Comparison of ENCODE assay signal across 8 cellular contexts in the genomic region with DNA sequence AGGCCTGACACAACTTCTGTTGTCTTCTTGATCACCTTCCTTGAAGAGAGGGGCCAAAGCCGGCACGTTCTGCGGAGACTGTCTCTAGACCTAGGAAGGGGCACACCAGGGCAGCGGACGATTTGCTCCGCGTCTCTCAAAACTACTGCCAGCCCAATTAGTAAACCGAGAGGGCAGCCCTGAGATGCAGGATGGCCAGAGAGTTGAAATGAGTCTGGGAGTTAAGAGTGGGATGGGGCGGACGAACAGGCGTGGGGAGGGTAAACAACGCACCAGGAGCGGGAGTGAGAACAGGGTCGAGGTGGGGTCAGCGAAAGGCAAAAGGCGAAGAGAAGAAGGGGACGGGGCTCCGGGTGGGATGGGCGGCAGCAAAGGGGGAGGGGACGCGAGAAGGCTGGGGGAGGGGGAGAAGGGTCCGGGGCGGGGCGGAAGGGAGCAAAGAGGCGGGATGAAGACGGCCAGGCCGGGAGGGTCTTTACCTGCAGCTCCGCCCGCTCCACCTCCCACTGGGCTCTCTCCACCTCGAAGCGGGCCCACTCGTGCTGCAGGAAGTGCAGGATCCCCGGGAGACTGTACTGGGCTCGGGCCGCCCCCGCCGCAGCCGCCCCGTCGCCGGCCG. TPM values are rescaled to one million over a fixed set of nuclear protein-coding genes. Genes with fewer than 3 reads are reported as not detected.
DNase-seq lines count a peak whose midpoint lies in the region; ATAC-seq and TF ChIP-seq lines count a peak whose summit lies in the region.

No MANE protein-coding gene starts in this region.

- TF ChIP-seq CTCF in GM10266 (IDR thresholded peaks at IDR 0.05; ENCODE audit: control insufficient read depth, insufficient read depth, low read depth, missing control alignments) (no peak), mucosa of descending colon (IDR thresholded peaks at IDR 0.05) (no peak)

- peak overlapping the region; percentile 90 for H3K27ac Mint-ChIP-seq in activated CD4-positive, alpha-beta T cell treated with anti-CD3 and anti-CD28 coated beads, Interleukin-2, amount 10 ng/mL, durations not matched to agents 24 days and 14 days

- peaks cover 2% of the 10 kb centered on the region for H3K27me3 Mint-ChIP-seq in activated CD4-positive, alpha-beta T cell treated with anti-CD3 and anti-CD28 coated beads, Interleukin-2, amount 10 ng/mL, durations not matched to agents 24 days and 14 days

- intact Hi-C loops in activated CD4-positive, alpha-beta T cell treated with anti-CD3 and anti-CD28 coated beads, Interleukin-2, amount 10 ng/mL, durations not matched to agents 24 days and 14 days (cut with micrococcal nuclease) = loop anchor here (2.0 to 5.0 kb wide), 4 partner anchors 44 to 266 kb away; a partner anchor contains a TSS
- intact Hi-C loops in mucosa of descending colon (cut with DNase I, micrococcal nuclease) = no loop called here

- peaks cover 8% of the 10 kb centered on the region for H3K4me1 ChIP-seq in effector memory CD4-positive, alpha-beta T cell (ENCODE audit: control insufficient read depth, insufficient read depth, low read length, poor library complexity, severe bottlenecking)
- peaks cover 13% of the 10 kb centered on the region for H3K4me1 ChIP-seq in mucosa of descending colon (ENCODE audit: low read depth)

- H3K27me3 ChIP-seq in H7 (ENCODE audit: control insufficient read depth, insufficient read depth, low read length) = no peaks in the 10 kb centered on the region
- no peaks in the 10 kb centered on the region for H3K27me3 ChIP-seq in effector memory CD4-positive, alpha-beta T cell (replicated peaks; ENCODE audit: control insufficient read depth, insufficient read depth, low read length, poor library complexity, severe bottlenecking)

- H3K4me1 Mint-ChIP-seq in activated CD4-positive, alpha-beta T cell treated with anti-CD3 and anti-CD28 coated beads, Interleukin-2, amount 10 ng/mL, durations not matched to agents 24 days and 14 days = peaks cover 49% of the 10 kb centered on the region

- peak; percentile 22 for ATAC-seq in mucosa of descending colon
- peak; percentile 7 for ATAC-seq in stimulated activated naive CD8-positive, alpha-beta T cell treated with anti-CD3 and anti-CD28 coated beads, Interleukin-15, Interleukin-2, amounts not matched to agents 100 U/mL and 50 U/mL, for 24 hours

- H3K4me3 Mint-ChIP-seq in activated CD4-positive, alpha-beta T cell treated with anti-CD3 and anti-CD28 coated beads, Interleukin-2, amount 10 ng/mL, durations not matched to agents 24 days and 14 days = peak overlapping the region; percentile 95

- DNase-seq in GM10266 (ENCODE audit: extremely low spot score) (peak; percentile 58), H7 (peak; percentile 92), M059J (ENCODE audit: low read depth) (peak; percentile 34), mucosa of descending colon (peak in 2 of 3 donors; percentile 63 to 86), NCI-H2029 treated with DMSO at 0.1 percent for 48 hours (lab: John Stamatoyannopoulos, UW) (no peak)
- peak; percentile 75 for DNase-seq in activated CD4-positive, alpha-beta T cell treated with anti-CD3 and anti-CD28 coated beads, Interleukin-2, amount 10 ng/mL, durations not matched to agents 24 days and 14 days
- DNase-seq in effector memory CD4-positive, alpha-beta T cell = peak in 2 of 3 donors; percentile 2 to 9
- DNase-seq in stimulated activated naive CD8-positive, alpha-beta T cell treated with anti-CD3 and anti-CD28 coated beads, Interleukin-15, Interleukin-2, amounts not matched to agents 100 U/mL and 50 U/mL, for 24 hours = peak; percentile 62

- H3K27ac ChIP-seq in effector memory CD4-positive, alpha-beta T cell (ENCODE audit: insufficient read depth, low read length, poor library complexity, severe bottlenecking) = peak overlapping the region; percentile 89

- H3K9me3 Mint-ChIP-seq in activated CD4-positive, alpha-beta T cell treated with anti-CD3 and anti-CD28 coated beads, Interleukin-2, amount 10 ng/mL, durations not matched to agents 24 days and 14 days = no peaks in the 10 kb centered on the region

- H3K9me3 ChIP-seq in effector memory CD4-positive, alpha-beta T cell (ENCODE audit: control insufficient read depth, low read length) = no peaks in the 10 kb centered on the region
- no peaks in the 10 kb centered on the region for H3K9me3 ChIP-seq in mucosa of descending colon

- H3K4me3 ChIP-seq in H7 (ENCODE audit: insufficient read depth, low read depth, low read length) (peak overlapping the region; percentile 73), mucosa of descending colon (peak overlapping the region; percentile 95)
- peak overlapping the region; percentile 83 for H3K4me3 ChIP-seq in effector memory CD4-positive, alpha-beta T cell (ENCODE audit: insufficient read depth, low read depth, low read length, poor library complexity, severe bottlenecking)

- no peaks in the 10 kb centered on the region for H3K36me3 ChIP-seq in H7 (replicated peaks; ENCODE audit: control insufficient read depth, insufficient read depth, low read length)
- no peaks in the 10 kb centered on the region for H3K36me3 ChIP-seq in effector memory CD4-positive, alpha-beta T cell (ENCODE audit: control insufficient read depth, insufficient read depth, low read length)
- no peaks in the 10 kb centered on the region for H3K36me3 ChIP-seq in mucosa of descending colon (ENCODE audit: low read depth)

- H3K36me3 Mint-ChIP-seq in activated CD4-positive, alpha-beta T cell treated with anti-CD3 and anti-CD28 coated beads, Interleukin-2, amount 10 ng/mL, durations not matched to agents 24 days and 14 days (ENCODE audit: low read depth) = peaks cover 9% of the 10 kb centered on the region

RNA-seq across cellular contexts. Expression of a gene that starts 0.5 kb away (rescaled TPM):
- 17.4 and 17.9 TPM in 2 replicates for total RNA-seq in H7 (2014; rRNA removed; shearing (Covaris generic))
- 11.0 and 15.5 TPM in 2 replicates for total RNA-seq in M059J (2014; rRNA removed; shearing (Covaris generic))
- 27.0 and 28.0 TPM in 2 replicates for total RNA-seq in activated CD4-positive, alpha-beta T cell treated with anti-CD3 and anti-CD28 coated beads, Interleukin-2, amount 10 ng/mL, durations not matched to agents 24 days and 14 days
- 10 to 100 TPM; 36.1 to 45.7 (median 37.7) TPM for total RNA-seq in mucosa of descending colon
